Comparison of ENCODE assay signal across 23 cellular contexts in genomic region chr10:3635248-3635647, GRCh38.
DNase-seq lines count a peak whose midpoint lies in the region; ATAC-seq, FAIRE-seq and TF ChIP-seq lines count a peak whose summit lies in the region.
"Had no signal": no experiment of that assay in that cellular context is flagged by ENCODE, and none has a peak within 500 bp of the region (broad histone marks: within the 10 kb centered on the region; RNA-seq: fewer than 3 reads in every experiment).

No MANE protein-coding gene starts in this region.

- POLR2A ChIA-PET in GM10248 (lab: Yijun Ruan, JAX): no interaction called here
- POLR2A ChIA-PET in naive thymus-derived CD8-positive, alpha-beta T cell (lab: Charles Lee): interaction anchor here (1.3 kb wide), 1 partner anchor 10 kb away, joined by 4 read pairs; no protein-coding TSS in a partner anchor

- no peaks in the 10 kb centered on the region for H3K27me3 ChIP-seq in pancreas
- H3K27me3 ChIP-seq: BLaER1, brain microvascular endothelial cell, spleen had no signal

- no peak overlapping the region for H3K4me3 Mint-ChIP-seq in naive thymus-derived CD8-positive, alpha-beta T cell
- no peak overlapping the region for H3K4me3 Mint-ChIP-seq in glutamatergic neuron (ENCODE audit: unreplicated experiment)
- H3K4me3 Mint-ChIP-seq: activated T-cell treated with anti-CD3 and anti-CD28 coated beads, Interleukin-2, amount 50 U/mL, for 4 hours had no signal

- peaks cover 0 to 4% (median 1%) of the 10 kb centered on the region in 4 donors for H3K4me1 Mint-ChIP-seq in naive thymus-derived CD8-positive, alpha-beta T cell
- peaks cover 12% of the 10 kb centered on the region for H3K4me1 Mint-ChIP-seq in glutamatergic neuron (ENCODE audit: low read depth, unreplicated experiment)

- TF ChIP-seq CTCF in epithelial cell of esophagus (IDR thresholded peaks at IDR 0.05; ENCODE audit: insufficient read depth, low read depth, low read length, missing control alignments) (no peak), pancreas (IDR thresholded peaks at IDR 0.05) (no peak), GM10248 (IDR thresholded peaks at IDR 0.05; ENCODE audit: control extremely low read depth, extremely low read depth, low read depth, missing control alignments) (no peak), glutamatergic neuron (IDR thresholded peaks at IDR 0.05; ENCODE audit: partially characterized antibody, unreplicated experiment) (no peak)

- H3K4me1 ChIP-seq in pancreas: no peaks in the 10 kb centered on the region
- H3K4me1 ChIP-seq: spleen had no signal

- no peak overlapping the region for H3K27ac Mint-ChIP-seq in naive thymus-derived CD8-positive, alpha-beta T cell
- H3K27ac Mint-ChIP-seq in glutamatergic neuron (ENCODE audit: unreplicated experiment): no peak overlapping the region

- CTCF ChIA-PET in GM10248 (lab: Yijun Ruan, JAX): no interaction called here

- intact Hi-C loops in pancreas (cut with DNase I): no loop called here

- no peaks in the 10 kb centered on the region for H3K36me3 ChIP-seq in pancreas
- H3K36me3 ChIP-seq: BLaER1, brain microvascular endothelial cell, spleen had no signal

- ATAC-seq in pancreas: peak; percentile 31 to 86 (median 73)
- ATAC-seq in naive thymus-derived CD8-positive, alpha-beta T cell: no peak
- ATAC-seq: activated T-cell treated with anti-CD3 and anti-CD28 coated beads, Interleukin-2, amount 50 U/mL, for 4 hours; HCT116; stimulated activated naive CD8-positive, alpha-beta T cell treated with anti-CD3 and anti-CD28 coated beads, Interleukin-15, Interleukin-2, amounts not matched to agents 100 U/mL and 50 U/mL, for 24 hours had no signal

- no peaks in the 10 kb centered on the region for H3K9me3 Mint-ChIP-seq in naive thymus-derived CD8-positive, alpha-beta T cell
- H3K9me3 Mint-ChIP-seq in glutamatergic neuron (ENCODE audit: unreplicated experiment): peaks cover 5% of the 10 kb centered on the region
- H3K9me3 Mint-ChIP-seq: activated T-cell treated with anti-CD3 and anti-CD28 coated beads, Interleukin-2, amount 50 U/mL, for 4 hours had no signal

- no peaks in the 10 kb centered on the region for H3K9me3 ChIP-seq in pancreas

- peak overlapping the region in 3 of 4 donors; percentile 33 to 62 (median 61) for H3K27ac ChIP-seq in pancreas
- H3K27ac ChIP-seq: brain microvascular endothelial cell, spleen had no signal

- FAIRE-seq in pancreas (lab: Jason Lieb, UNC): no peak
- FAIRE-seq: GM12892, kidney had no signal

- H3K4me3 ChIP-seq in epithelial cell of esophagus (ENCODE audit: low read length) (no peak overlapping the region), pancreas (no peak overlapping the region)
- H3K4me3 ChIP-seq: BLaER1, lung, spleen had no signal

- H3K27me3 Mint-ChIP-seq in naive thymus-derived CD8-positive, alpha-beta T cell: peaks cover 0 to 16% (median 5%) of the 10 kb centered on the region in 5 donors
- H3K27me3 Mint-ChIP-seq in glutamatergic neuron (ENCODE audit: unreplicated experiment): peaks cover 4% of the 10 kb centered on the region

- no peaks in the 10 kb centered on the region for H3K36me3 Mint-ChIP-seq in naive thymus-derived CD8-positive, alpha-beta T cell
- no peaks in the 10 kb centered on the region for H3K36me3 Mint-ChIP-seq in glutamatergic neuron (ENCODE audit: unreplicated experiment)

- peak; percentile 85 for DNase-seq in DMS53 treated with DMSO at 0.1 percent for 48 hours (lab: John Stamatoyannopoulos, UW; ENCODE audit: unreplicated experiment)
- DNase-seq in NCI-H748 treated with DMSO at 0.1 percent for 48 hours (lab: John Stamatoyannopoulos, UW): peak; percentile 47
- DNase-seq in epithelial cell of esophagus (ENCODE audit: low read depth): peak; percentile 52
- DNase-seq in pancreas: peak in 1 of 6 donors; percentile 17
- DNase-seq in GM10248 (ENCODE audit: extremely low spot score): no peak
- DNase-seq in stimulated activated CD4-positive, alpha-beta T cell treated with anti-CD3 and anti-CD28 coated beads, Interleukin-4, amount 100 ng/mL, for 1 hour: no peak
- DNase-seq in naive thymus-derived CD8-positive, alpha-beta T cell: no peak
- no peak for DNase-seq in glutamatergic neuron
- DNase-seq: activated CD4-positive, alpha-beta T cell treated with anti-CD3 and anti-CD28 coated beads for 4 hours; activated T-cell treated with anti-CD3 and anti-CD28 coated beads, Interleukin-2, amount 50 U/mL, for 4 hours; brain microvascular endothelial cell; effector memory CD4-positive, alpha-beta T cell; kidney; NCI-H1092 treated with DMSO at 0.1 percent for 48 hours; NCI-H510A treated with DMSO at 0.1 percent for 48 hours; occipital lobe; spleen; stimulated activated CD4-positive, alpha-beta T cell treated with anti-CD3 and anti-CD28 coated beads, Interleukin-4, amount 100 ng/mL, for 24 hours; stimulated activated naive CD8-positive, alpha-beta T cell treated with anti-CD3 and anti-CD28 coated beads, Interleukin-15, Interleukin-2, amounts not matched to agents 100 U/mL and 50 U/mL, for 24 hours had no signal

- 22 to 32% methylated on average over 5 of the region's 5 CpGs for WGBS in pancreas, 2 donors

Comparison
In these comparisons a context has a peak if more than half of its experiments do, and no peak if none do; other contexts are left out.
1. DNase-seq: peak in DMS53 treated with DMSO at 0.1 percent for 48 hours (single experiment), NCI-H748 treated with DMSO at 0.1 percent for 48 hours (single experiment) and epithelial cell of esophagus (single experiment); none in GM10248 (single experiment), stimulated activated CD4-positive, alpha-beta T cell treated with anti-CD3 and anti-CD28 coated beads, Interleukin-4, amount 100 ng/mL, for 1 hour (single experiment), naive thymus-derived CD8-positive, alpha-beta T cell (0 of 10) and glutamatergic neuron (single experiment).
2. ATAC-seq: peak in pancreas (4 of 4); none in naive thymus-derived CD8-positive, alpha-beta T cell (0 of 2).